ENCODE assay signal across 8 cellular contexts in the genomic region with DNA sequence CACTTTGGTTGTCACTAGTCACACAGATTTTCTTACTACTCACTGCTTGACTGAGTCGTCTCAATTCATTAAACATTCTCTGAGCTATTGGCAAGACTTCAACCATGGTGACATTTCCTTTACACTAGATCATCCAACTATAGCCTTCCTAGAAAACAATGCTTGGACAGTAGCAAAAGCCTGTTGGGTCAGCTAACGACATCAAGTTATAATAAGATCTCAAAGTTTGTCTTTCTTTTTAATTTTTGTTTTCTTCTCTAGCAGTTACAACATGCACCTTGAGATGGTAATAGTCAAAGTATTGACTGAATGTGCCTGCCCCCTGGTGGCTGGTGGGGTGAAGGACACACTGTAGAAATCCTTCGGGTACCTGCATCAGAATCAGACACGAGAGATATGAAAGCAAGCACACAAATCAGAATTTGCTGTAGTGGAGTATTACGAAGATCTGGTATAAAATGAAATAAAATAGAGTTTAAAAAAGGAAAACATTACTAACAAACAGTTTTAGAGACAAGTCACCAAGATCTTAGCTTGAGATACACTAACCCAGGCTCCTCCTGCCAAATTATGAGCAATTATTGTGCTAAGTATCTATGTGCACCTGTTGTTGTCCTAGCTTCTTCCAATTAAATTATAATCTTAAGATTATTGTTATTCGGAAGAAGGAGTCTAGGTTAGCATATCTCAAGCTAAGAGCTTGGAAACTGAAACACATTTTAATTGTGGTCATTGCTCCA.
DNase-seq lines count a peak whose midpoint lies in the region; ATAC-seq and TF ChIP-seq lines count a peak whose summit lies in the region.

No MANE protein-coding gene starts in this region.

- no peak overlapping the region for H3K27ac Mint-ChIP-seq in activated naive CD8-positive, alpha-beta T cell treated with anti-CD3 and anti-CD28 coated beads, Interleukin-2, amount 50 U/mL, for 24 hours

- ATAC-seq in GM21737 (IDR thresholded peaks at IDR 0.05; ENCODE audit: unreplicated experiment) (peak; percentile 87), left ventricle myocardium superior (peak; percentile 74), sciatic nerve (peak; percentile 81)
- peak; percentile 46 for ATAC-seq in activated naive CD8-positive, alpha-beta T cell treated with anti-CD3 and anti-CD28 coated beads, Interleukin-2, amount 50 U/mL, for 24 hours

- no peaks in the 10 kb centered on the region; the same call in 1 of the 2 replicates for H4K20me1 ChIP-seq in SU-DHL-6 (ENCODE audit: low read depth, low read length)

- no peaks in the 10 kb centered on the region for H3K9me2 ChIP-seq in SU-DHL-6 (replicated peaks; ENCODE audit: insufficient read depth, low read length)

- no peaks in the 10 kb centered on the region for H3K27me3 Mint-ChIP-seq in activated naive CD8-positive, alpha-beta T cell treated with anti-CD3 and anti-CD28 coated beads, Interleukin-2, amount 50 U/mL, for 24 hours

- H3K79me2 ChIP-seq in SU-DHL-6 (ENCODE audit: insufficient read depth, low read length), result no peaks in the 10 kb centered on the region

- H3K4me3 ChIP-seq in SU-DHL-6 (ENCODE audit: insufficient read depth, low read length, poor library complexity, severe bottlenecking), result no peak overlapping the region

- no peaks in the 10 kb centered on the region for H3K9me3 ChIP-seq in SU-DHL-6 (ENCODE audit: insufficient read depth, low read length)

- DNase-seq in GM10266 (ENCODE audit: extremely low spot score) (peak; percentile 43), KG1 (lab: John Stamatoyannopoulos, UW) (peak; percentile 11), left ventricle myocardium superior (peak; percentile 79), sciatic nerve (ENCODE audit: low spot score) (peak; percentile 89), OCI-M2 (lab: John Stamatoyannopoulos, UW; ENCODE audit: unreplicated experiment) (no peak)
- DNase-seq in activated naive CD8-positive, alpha-beta T cell treated with anti-CD3 and anti-CD28 coated beads, Interleukin-2, amount 50 U/mL, for 24 hours, result peak; percentile 75

- peaks cover 2% of the 10 kb centered on the region for H3K4me1 Mint-ChIP-seq in activated naive CD8-positive, alpha-beta T cell treated with anti-CD3 and anti-CD28 coated beads, Interleukin-2, amount 50 U/mL, for 24 hours

- H2AFZ ChIP-seq in SU-DHL-6 (ENCODE audit: low read depth, low read length, severe bottlenecking), result no peak overlapping the region

- no peak overlapping the region for H3K4me2 ChIP-seq in SU-DHL-6 (ENCODE audit: low read depth, low read length, poor library complexity, severe bottlenecking)

- peaks cover 3% of the 10 kb centered on the region for H3K36me3 Mint-ChIP-seq in activated naive CD8-positive, alpha-beta T cell treated with anti-CD3 and anti-CD28 coated beads, Interleukin-2, amount 50 U/mL, for 24 hours (ENCODE audit: low read depth)

- no peak overlapping the region for H3K4me3 Mint-ChIP-seq in activated naive CD8-positive, alpha-beta T cell treated with anti-CD3 and anti-CD28 coated beads, Interleukin-2, amount 50 U/mL, for 24 hours

- no peaks in the 10 kb centered on the region for H3F3A ChIP-seq in SU-DHL-6 (ENCODE audit: insufficient read depth)

- no peak overlapping the region for H3K9ac ChIP-seq in SU-DHL-6 (ENCODE audit: low read length)

- H3K27me3 ChIP-seq in SU-DHL-6 (ENCODE audit: low read length), result no peaks in the 10 kb centered on the region

- H3K27ac ChIP-seq in SU-DHL-6 (ENCODE audit: low read depth, low read length), result no peak overlapping the region

- intact Hi-C loops in left ventricle myocardium superior (cut with micrococcal nuclease) (loop anchor here (10.0 kb wide), 1 partner anchor 1064 kb away; no protein-coding TSS in a partner anchor), sciatic nerve (cut with DNase I) (loop anchor here (10.0 kb wide), 1 partner anchor 744 kb away; a partner anchor contains a TSS)

- peak; percentile 80 for TF ChIP-seq CTCF in GM10266 (IDR thresholded peaks at IDR 0.05; ENCODE audit: control insufficient read depth, insufficient read depth, low read depth, missing control alignments)
- TF ChIP-seq CTCF in SU-DHL-6 (IDR thresholded peaks at IDR 0.05; ENCODE audit: insufficient read depth, low read length, poor library complexity, severe bottlenecking), result peak; percentile 96

- H3K9me3 Mint-ChIP-seq in activated naive CD8-positive, alpha-beta T cell treated with anti-CD3 and anti-CD28 coated beads, Interleukin-2, amount 50 U/mL, for 24 hours, result no peaks in the 10 kb centered on the region

- H3K36me3 ChIP-seq in SU-DHL-6 (ENCODE audit: low read length), result no peaks in the 10 kb centered on the region
